Comparison of ENCODE assay signal across 1 cellular context in genomic region chr5:142769251-142769792, GRCh38.
TF ChIP-seq lines count a peak whose summit lies in the region.

No MANE protein-coding gene starts in this region.

TF ChIP-seq in GM12878, 131 proteins besides CTCF, POLR2A, EP300 and RAD21 (continued from another document):
- TF ChIP-seq EZH2 (IDR thresholded peaks at IDR 0.05; ENCODE audit: borderline replicate concordance, control insufficient read depth, low read depth, low read length) (no peak), KDM1A (IDR thresholded peaks at IDR 0.05; ENCODE audit: borderline replicate concordance) (no peak), RUNX3 (IDR thresholded peaks at IDR 0.05; ENCODE audit: low read length) (no peak), TCF3 (IDR thresholded peaks at IDR 0.05; ENCODE audit: borderline replicate concordance, insufficient read depth, low read depth, low read length) (no peak), MEF2B (IDR thresholded peaks at IDR 0.05; ENCODE audit: partially characterized antibody, poor library complexity, severe bottlenecking) (no peak), LARP7 (IDR thresholded peaks at IDR 0.05) (no peak), E4F1 (IDR thresholded peaks at IDR 0.05; ENCODE audit: borderline replicate concordance, partially characterized antibody) (no peak), TBL1XR1 (IDR thresholded peaks at IDR 0.05; ENCODE audit: low read depth, low read length) (no peak)
- TF ChIP-seq, protein P1, sequence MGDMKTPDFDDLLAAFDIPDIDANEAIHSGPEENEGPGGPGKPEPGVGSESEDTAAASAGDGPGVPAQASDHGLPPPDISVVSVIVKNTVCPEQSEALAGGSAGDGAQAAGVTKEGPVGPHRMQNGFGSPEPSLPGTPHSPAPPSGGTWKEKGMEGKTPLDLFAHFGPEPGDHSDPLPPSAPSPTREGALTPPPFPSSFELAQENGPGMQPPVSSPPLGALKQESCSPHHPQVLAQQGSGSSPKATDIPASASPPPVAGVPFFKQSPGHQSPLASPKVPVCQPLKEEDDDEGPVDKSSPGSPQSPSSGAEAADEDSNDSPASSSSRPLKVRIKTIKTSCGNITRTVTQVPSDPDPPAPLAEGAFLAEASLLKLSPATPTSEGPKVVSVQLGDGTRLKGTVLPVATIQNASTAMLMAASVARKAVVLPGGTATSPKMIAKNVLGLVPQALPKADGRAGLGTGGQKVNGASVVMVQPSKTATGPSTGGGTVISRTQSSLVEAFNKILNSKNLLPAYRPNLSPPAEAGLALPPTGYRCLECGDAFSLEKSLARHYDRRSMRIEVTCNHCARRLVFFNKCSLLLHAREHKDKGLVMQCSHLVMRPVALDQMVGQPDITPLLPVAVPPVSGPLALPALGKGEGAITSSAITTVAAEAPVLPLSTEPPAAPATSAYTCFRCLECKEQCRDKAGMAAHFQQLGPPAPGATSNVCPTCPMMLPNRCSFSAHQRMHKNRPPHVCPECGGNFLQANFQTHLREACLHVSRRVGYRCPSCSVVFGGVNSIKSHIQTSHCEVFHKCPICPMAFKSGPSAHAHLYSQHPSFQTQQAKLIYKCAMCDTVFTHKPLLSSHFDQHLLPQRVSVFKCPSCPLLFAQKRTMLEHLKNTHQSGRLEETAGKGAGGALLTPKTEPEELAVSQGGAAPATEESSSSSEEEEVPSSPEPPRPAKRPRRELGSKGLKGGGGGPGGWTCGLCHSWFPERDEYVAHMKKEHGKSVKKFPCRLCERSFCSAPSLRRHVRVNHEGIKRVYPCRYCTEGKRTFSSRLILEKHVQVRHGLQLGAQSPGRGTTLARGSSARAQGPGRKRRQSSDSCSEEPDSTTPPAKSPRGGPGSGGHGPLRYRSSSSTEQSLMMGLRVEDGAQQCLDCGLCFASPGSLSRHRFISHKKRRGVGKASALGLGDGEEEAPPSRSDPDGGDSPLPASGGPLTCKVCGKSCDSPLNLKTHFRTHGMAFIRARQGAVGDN (IDR thresholded peaks at IDR 0.05): no peak
- TF ChIP-seq, protein P2, sequence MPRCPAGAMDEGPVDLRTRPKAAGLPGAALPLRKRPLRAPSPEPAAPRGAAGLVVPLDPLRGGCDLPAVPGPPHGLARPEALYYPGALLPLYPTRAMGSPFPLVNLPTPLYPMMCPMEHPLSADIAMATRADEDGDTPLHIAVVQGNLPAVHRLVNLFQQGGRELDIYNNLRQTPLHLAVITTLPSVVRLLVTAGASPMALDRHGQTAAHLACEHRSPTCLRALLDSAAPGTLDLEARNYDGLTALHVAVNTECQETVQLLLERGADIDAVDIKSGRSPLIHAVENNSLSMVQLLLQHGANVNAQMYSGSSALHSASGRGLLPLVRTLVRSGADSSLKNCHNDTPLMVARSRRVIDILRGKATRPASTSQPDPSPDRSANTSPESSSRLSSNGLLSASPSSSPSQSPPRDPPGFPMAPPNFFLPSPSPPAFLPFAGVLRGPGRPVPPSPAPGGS (IDR thresholded peaks at IDR 0.05; ENCODE audit: borderline replicate concordance, insufficient read depth, low read depth, low read length, poor library complexity, severe bottlenecking): no peak
